ENCODE assay signal across 8 cellular contexts in genomic region chr20:57708694-57709673, GRCh38. TPM values are rescaled to one million over a fixed set of nuclear protein-coding genes. Genes with fewer than 3 reads are reported as not detected.
DNase-seq lines count a peak whose midpoint lies in the region; ATAC-seq, FAIRE-seq and TF ChIP-seq lines count a peak whose summit lies in the region.

No MANE protein-coding gene starts in this region.

- H3K4me1 ChIP-seq in BE2C (peaks cover 4% of the 10 kb centered on the region; the same call in 1 of the 2 replicates), HUES64 (ENCODE audit: insufficient read depth, low read length) (peaks cover 42% of the 10 kb centered on the region), rectal smooth muscle tissue (ENCODE audit: control insufficient read depth, insufficient read depth, low read length) (peaks cover 8% of the 10 kb centered on the region)

- H3K27ac Mint-ChIP-seq in activated T-helper 1 cell treated with anti-CD3 and anti-CD28 coated beads, Interleukin-12 subunit alpha, Interleukin-12 subunit beta, Interleukin-2, Interleukin-4 antibody, amounts not matched to agents 30 ng/mL and 10 ng/mL and 1 ng/mL, durations not matched to agents 14 hours and 24 hours and 36 hours = peak overlapping the region; percentile 77

- H3K4me1 Mint-ChIP-seq in activated T-helper 1 cell treated with anti-CD3 and anti-CD28 coated beads, Interleukin-12 subunit alpha, Interleukin-12 subunit beta, Interleukin-2, Interleukin-4 antibody, amounts not matched to agents 30 ng/mL and 10 ng/mL and 1 ng/mL, durations not matched to agents 14 hours and 24 hours and 36 hours (ENCODE audit: low read depth) = peaks cover 15% of the 10 kb centered on the region

- peak overlapping the region; percentile 76 for H3K4me3 ChIP-seq in BE2C (ENCODE audit: low read depth, low read length)
- H3K4me3 ChIP-seq in HUES64 (ENCODE audit: low read length) = peak overlapping the region; percentile 67
- peak overlapping the region; percentile 68 for H3K4me3 ChIP-seq in rectal smooth muscle tissue (ENCODE audit: low read length)

- H3K27me3 ChIP-seq in BE2C = no peaks in the 10 kb centered on the region
- peaks cover 23% of the 10 kb centered on the region for H3K27me3 ChIP-seq in HUES64 (ENCODE audit: insufficient read depth, low read length)
- no peaks in the 10 kb centered on the region for H3K27me3 ChIP-seq in rectal smooth muscle tissue (ENCODE audit: control insufficient read depth, insufficient read depth, low read length)

- peak overlapping the region; percentile 87 for H3K4me3 Mint-ChIP-seq in activated T-helper 1 cell treated with anti-CD3 and anti-CD28 coated beads, Interleukin-12 subunit alpha, Interleukin-12 subunit beta, Interleukin-2, Interleukin-4 antibody, amounts not matched to agents 30 ng/mL and 10 ng/mL and 1 ng/mL, durations not matched to agents 14 hours and 24 hours and 36 hours

- no peak for ATAC-seq in HG03565 (IDR thresholded peaks at IDR 0.05; ENCODE audit: unreplicated experiment)

- peak; percentile 45 for DNase-seq in BE2C
- no peak for DNase-seq in activated T-helper 1 cell treated with anti-CD3 and anti-CD28 coated beads, Interleukin-12 subunit alpha, Interleukin-12 subunit beta, Interleukin-2, Interleukin-4 antibody, amounts not matched to agents 30 ng/mL and 10 ng/mL and 1 ng/mL, durations not matched to agents 14 hours and 24 hours and 36 hours (ENCODE audit: low spot score)
- peak; percentile 67 to 75 for DNase-seq in frontal cortex (ENCODE audit: low spot score in 2 of 2)
- no peak for DNase-seq in NCI-H446 (lab: John Stamatoyannopoulos, UW)
- DNase-seq in EL = no peak

- no peak overlapping the region for H3K27ac ChIP-seq in HUES64 (ENCODE audit: low read depth, low read length)
- peak overlapping the region; percentile 60 for H3K27ac ChIP-seq in rectal smooth muscle tissue (ENCODE audit: low read depth, low read length)

- H3K9me3 ChIP-seq in BE2C = no peaks in the 10 kb centered on the region
- H3K9me3 ChIP-seq in HUES64 (ENCODE audit: insufficient read depth, low read depth, low read length) = no peaks in the 10 kb centered on the region

- H3K27me3 Mint-ChIP-seq in activated T-helper 1 cell treated with anti-CD3 and anti-CD28 coated beads, Interleukin-12 subunit alpha, Interleukin-12 subunit beta, Interleukin-2, Interleukin-4 antibody, amounts not matched to agents 30 ng/mL and 10 ng/mL and 1 ng/mL, durations not matched to agents 14 hours and 24 hours and 36 hours (ENCODE audit: insufficient read depth) = peaks cover 41% of the 10 kb centered on the region

- under 1% methylated on average over 108 of the region's 108 CpGs for whole genome bisulfite sequencing in HUES64

- H3K9ac ChIP-seq in HUES64 (ENCODE audit: low read depth, low read length) (peak overlapping the region; percentile 82), rectal smooth muscle tissue (ENCODE audit: low read length) (no peak overlapping the region)

- TF ChIP-seq CTCF in BE2C (IDR thresholded peaks at IDR 0.05; ENCODE audit: low read depth, low read length) = no peak

- no peaks in the 10 kb centered on the region for H3K9me3 Mint-ChIP-seq in activated T-helper 1 cell treated with anti-CD3 and anti-CD28 coated beads, Interleukin-12 subunit alpha, Interleukin-12 subunit beta, Interleukin-2, Interleukin-4 antibody, amounts not matched to agents 30 ng/mL and 10 ng/mL and 1 ng/mL, durations not matched to agents 14 hours and 24 hours and 36 hours

- intact Hi-C loops in activated T-helper 1 cell treated with anti-CD3 and anti-CD28 coated beads, Interleukin-12 subunit alpha, Interleukin-12 subunit beta, Interleukin-2, Interleukin-4 antibody, amounts not matched to agents 30 ng/mL and 10 ng/mL and 1 ng/mL, durations not matched to agents 14 hours and 24 hours and 36 hours (cut with micrococcal nuclease) = loop anchor here (5.0 kb wide), 1 partner anchor 317 kb away; the partner anchor contains the start of gene RBM38

- peaks cover 3% of the 10 kb centered on the region for H3K36me3 Mint-ChIP-seq in activated T-helper 1 cell treated with anti-CD3 and anti-CD28 coated beads, Interleukin-12 subunit alpha, Interleukin-12 subunit beta, Interleukin-2, Interleukin-4 antibody, amounts not matched to agents 30 ng/mL and 10 ng/mL and 1 ng/mL, durations not matched to agents 14 hours and 24 hours and 36 hours (ENCODE audit: low read depth)

- peaks cover 4% of the 10 kb centered on the region; the same call in 1 of the 2 replicates for H3K36me3 ChIP-seq in BE2C
- H3K36me3 ChIP-seq in HUES64 (ENCODE audit: insufficient read depth, low read length) = 0 out of 2 replicates have a peak, but pooled peaks cover 5% of the 10 kb centered on the region
- H3K36me3 ChIP-seq in rectal smooth muscle tissue (ENCODE audit: control insufficient read depth, insufficient read depth, low read length) = no peaks in the 10 kb centered on the region

- no peak for FAIRE-seq in frontal cortex (lab: Jason Lieb, UNC)

RNA-seq across cellular contexts. Expression of gene PMEPA1, which starts 0.8 kb away (rescaled TPM):
- 6.3 TPM for polyA plus RNA-seq in BE2C (2012; ENCODE audit: insufficient read depth, insufficient read length, low read depth)
- 14.8 TPM for polyA plus RNA-seq in HUES64 (2013, experiment 1 of 2)
- 16.9 TPM for polyA plus RNA-seq in HUES64 (2013, experiment 2 of 2)
- total RNA-seq in activated T-helper 1 cell treated with anti-CD3 and anti-CD28 coated beads, Interleukin-12 subunit alpha, Interleukin-12 subunit beta, Interleukin-2, Interleukin-4 antibody, amounts not matched to agents 30 ng/mL and 10 ng/mL and 1 ng/mL, durations not matched to agents 14 hours and 24 hours and 36 hours = 0.57 and 0.66 TPM in 2 replicates
- 6.1 TPM for total RNA-seq in frontal cortex

Comparison
In these comparisons a context has a peak if more than half of its experiments do, and no peak if none do; other contexts are left out.
1. DNase-seq: peak in BE2C (single experiment) and frontal cortex (2 of 2); none in activated T-helper 1 cell treated with anti-CD3 and anti-CD28 coated beads, Interleukin-12 subunit alpha, Interleukin-12 subunit beta, Interleukin-2, Interleukin-4 antibody, amounts not matched to agents 30 ng/mL and 10 ng/mL and 1 ng/mL, durations not matched to agents 14 hours and 24 hours and 36 hours (single experiment), NCI-H446 (0 of 2) and EL (single experiment).
2. Peak in every context shown above with its lines, with median percentiles within 50 percentile points of each other: H3K4me3 ChIP-seq.